22 cellular contexts compared by ENCODE assay signal in the genomic region with DNA sequence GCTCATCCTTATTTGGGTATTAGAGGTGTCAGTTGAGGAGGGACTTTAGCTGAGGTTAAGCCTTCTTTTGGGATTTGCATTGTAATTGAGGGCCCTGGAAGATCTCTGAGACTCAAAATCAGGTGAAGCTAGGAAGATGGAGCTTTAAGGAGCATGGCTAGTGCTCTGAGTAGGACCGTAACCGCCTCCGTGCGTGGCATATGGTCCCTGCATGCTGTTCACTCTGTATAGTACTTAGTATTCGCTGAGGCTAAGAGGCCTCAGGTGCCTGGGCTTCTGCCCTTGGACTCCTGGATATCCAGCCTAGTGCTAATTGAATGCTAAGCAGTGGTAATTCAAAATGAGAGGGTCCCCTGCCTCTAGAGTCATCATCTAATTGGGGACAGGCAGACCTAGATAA. TPM values are rescaled to one million over a fixed set of nuclear protein-coding genes. Genes with fewer than 3 reads are reported as not detected.
DNase-seq lines count a peak whose midpoint lies in the region; ATAC-seq, FAIRE-seq and TF ChIP-seq lines count a peak whose summit lies in the region.
"Had no signal": no experiment of that assay in that cellular context is flagged by ENCODE, and none has a peak within 500 bp of the region (broad histone marks: within the 10 kb centered on the region; RNA-seq: fewer than 3 reads in every experiment).

No MANE protein-coding gene starts in this region.

- TF ChIP-seq RAD21 in K562 (CRISPR knock-in tag; conservative IDR thresholded peaks at IDR 0.05 in 1 of 2, IDR thresholded peaks at IDR 0.05 in 1 of 2), result no peak

- no peak overlapping the region for H2AK5ac ChIP-seq in trophoblast cell (ENCODE audit: low read length)

- H3K36me3 ChIP-seq in K562 (ENCODE audit: control insufficient read depth, insufficient read depth, low read length) (peaks cover 80% of the 10 kb centered on the region), trophoblast cell (ENCODE audit: control insufficient read depth in 1 of 2, insufficient read depth in 2 of 2, low read length in 2 of 2) (peaks cover 15 to 36% of the 10 kb centered on the region in 2 experiments)

- H3K27me3 Mint-ChIP-seq in endothelial cell (ENCODE audit: unreplicated experiment), result no peaks in the 10 kb centered on the region
- H3K27me3 Mint-ChIP-seq: B cell had no signal

- no peak overlapping the region for H3K27ac Mint-ChIP-seq in endothelial cell (ENCODE audit: unreplicated experiment)
- H3K27ac Mint-ChIP-seq: B cell had no signal

- no peak overlapping the region for H3K9ac ChIP-seq in K562 (ENCODE audit: insufficient read depth in 1 of 2, low read depth in 2 of 2, low read length in 2 of 2)
- H3K9ac ChIP-seq in trophoblast cell (ENCODE audit: low read length), result no peak overlapping the region

- H3K79me2 ChIP-seq in K562 (ENCODE audit: control insufficient read depth, insufficient read depth, low read length) (no peaks in the 10 kb centered on the region), trophoblast cell (ENCODE audit: control insufficient read depth, insufficient read depth, low read length, poor library complexity) (no peaks in the 10 kb centered on the region)

- peak; percentile 18 for DNase-seq in G401 (ENCODE audit: low spot score)
- peak; percentile 99 for DNase-seq in NCI-H82 (lab: John Stamatoyannopoulos, UW)
- DNase-seq in K562 (ENCODE audit: extremely low read depth in 1 of 4, low spot score in 3 of 4), result no peak
- no peak for DNase-seq in trophoblast cell
- DNase-seq in endothelial cell (ENCODE audit: low spot score), result no peak
- no peak for DNase-seq in nucleus accumbens (lab: John Stamatoyannopoulos, UW)
- DNase-seq: DMS79 treated with DMSO at 0.1 percent for 48 hours, KG1, NCI-H1092, NCI-H1436, NCI-H187 treated with DMSO at 0.1 percent for 48 hours, NCI-H510A, PC-3, RPMI8226, SHP77 had no signal

- in situ Hi-C loops in G401 (cut with HindIII; ENCODE audit: low sequenced_read_pairs) (no loop called here), K562 (cut with MboI) (no loop called here)

- 96% methylated on average over 5 of the region's 5 CpGs for WGBS in K562 (ENCODE audit: insufficient coverage, low coverage, missing lambda C conversion rate)
- no CpG with 5 or more reads among the region's 5 CpGs for WGBS in trophoblast cell (ENCODE audit: extremely low coverage, insufficient coverage, insufficient read length)

- no peak overlapping the region for H2BK120ac ChIP-seq in trophoblast cell (ENCODE audit: insufficient read depth, low read length, poor library complexity)

- no peak overlapping the region for H3K14ac ChIP-seq in trophoblast cell (ENCODE audit: low read length)

- no peaks in the 10 kb centered on the region for H3K4me1 Mint-ChIP-seq in endothelial cell (ENCODE audit: unreplicated experiment)
- H3K4me1 Mint-ChIP-seq: B cell had no signal

- peak overlapping the region; percentile 73 for H3K23ac ChIP-seq in trophoblast cell (ENCODE audit: low read length)

- intact Hi-C loops in K562 (cut with micrococcal nuclease), result no loop called here

- no peak overlapping the region for H4K8ac ChIP-seq in trophoblast cell (ENCODE audit: low read depth, low read length)

- no peaks in the 10 kb centered on the region for H3K9me1 ChIP-seq in K562 (ENCODE audit: control insufficient read depth, insufficient read depth, low read length)

- no peaks in the 10 kb centered on the region for H3K79me1 ChIP-seq in trophoblast cell (ENCODE audit: low read length)

- H4K91ac ChIP-seq in trophoblast cell (ENCODE audit: low read depth, low read length), result no peak overlapping the region

- no peak for TF ChIP-seq CTCF in K562 (IDR thresholded peaks at IDR 0.05 in 2 of 3, conservative IDR thresholded peaks at IDR 0.05 in 1 of 3; ENCODE audit: insufficient read depth in 2 of 3, low read depth in 1 of 3, low read length in 3 of 3)
- no peak for TF ChIP-seq CTCF in endothelial cell (IDR thresholded peaks at IDR 0.05; ENCODE audit: unreplicated experiment)

- H3K36me3 Mint-ChIP-seq in endothelial cell (ENCODE audit: low read depth, unreplicated experiment), result peaks cover 25% of the 10 kb centered on the region

- TF ChIP-seq EP300 in K562 (IDR thresholded peaks at IDR 0.05; ENCODE audit: low read length), result no peak

- H3K4me3 ChIP-seq in K562 (no peak overlapping the region), trophoblast cell (ENCODE audit: low read depth, low read length) (no peak overlapping the region)
- H3K4me3 ChIP-seq: A549 had no signal

- H3K9me3 ChIP-seq in K562 (replicated peaks; ENCODE audit: control insufficient read depth, insufficient read depth, low read depth, low read length) (no peaks in the 10 kb centered on the region), trophoblast cell (ENCODE audit: insufficient read depth, low read depth, low read length) (peaks cover 1% of the 10 kb centered on the region)
- H3K9me3 ChIP-seq: A549 had no signal

- no peaks in the 10 kb centered on the region for H4K20me1 ChIP-seq in K562 (replicated peaks; ENCODE audit: control insufficient read depth, insufficient read depth, low read length)

- no peak for FAIRE-seq in K562 (lab: Jason Lieb, UNC)
- FAIRE-seq: A549, GM12891, H1 had no signal

- no peaks in the 10 kb centered on the region for H3K9me3 Mint-ChIP-seq in endothelial cell (ENCODE audit: unreplicated experiment)
- H3K9me3 Mint-ChIP-seq: CD14-positive monocyte had no signal

- POLR2A ChIA-PET in K562 (lab: Yijun Ruan, JAX), result interaction anchor here (0.7 to 2.6 kb wide), 3 partner anchors 13 to 250 kb away, joined by 3 to 8 read pairs (median 3); no protein-coding TSS in a partner anchor

- H2BK5ac ChIP-seq in trophoblast cell (ENCODE audit: low read depth, low read length, poor library complexity), result no peak overlapping the region

- no peak overlapping the region for H3K27ac ChIP-seq in K562 (ENCODE audit: extremely low read depth, low read depth, low read length)
- H3K27ac ChIP-seq in trophoblast cell (ENCODE audit: low read depth, low read length), result no peak overlapping the region
- H3K27ac ChIP-seq: A549, HL-60 had no signal

- H3K4me1 ChIP-seq in K562 (replicated peaks in 1 of 2; ENCODE audit: control insufficient read depth in 2 of 2, insufficient read depth in 2 of 2, low read length in 2 of 2), result no peaks in the 10 kb centered on the region
- no peaks in the 10 kb centered on the region for H3K4me1 ChIP-seq in trophoblast cell (ENCODE audit: control insufficient read depth in 1 of 2, insufficient read depth in 2 of 2, low read length in 2 of 2)
- H3K4me1 ChIP-seq: A549 had no signal

- H3K27me3 ChIP-seq in K562 (ENCODE audit: control insufficient read depth in 2 of 2, insufficient read depth in 2 of 2, low read length in 2 of 2) (no peaks in the 10 kb centered on the region), trophoblast cell (ENCODE audit: insufficient read depth, low read length) (no peaks in the 10 kb centered on the region)

- CTCF ChIA-PET in K562 (lab: Yijun Ruan, JAX; ENCODE audit: low intra/inter-chr PET ratio), result no interaction called here

- H3K4ac ChIP-seq in trophoblast cell (ENCODE audit: low read depth, low read length), result no peak overlapping the region

- no peak overlapping the region for H2BK12ac ChIP-seq in trophoblast cell (ENCODE audit: low read length)

- no peak overlapping the region for H3K18ac ChIP-seq in trophoblast cell (ENCODE audit: low read length)

- TF ChIP-seq POLR2A in K562 (conservative IDR thresholded peaks at IDR 0.05), result no peak

- no peak overlapping the region for H3K4me3 Mint-ChIP-seq in endothelial cell (ENCODE audit: unreplicated experiment)
- H3K4me3 Mint-ChIP-seq: B cell, CD14-positive monocyte had no signal

- H2AFZ ChIP-seq in K562 (ENCODE audit: low read depth, low read length), result no peak overlapping the region
- H2AFZ ChIP-seq in trophoblast cell (ENCODE audit: insufficient read depth, low read length, poor library complexity), result no peak overlapping the region

- no peak overlapping the region for H4K12ac ChIP-seq in trophoblast cell (ENCODE audit: low read depth, low read length)

- H3K4me2 ChIP-seq in K562 (ENCODE audit: insufficient read depth, low read length) (no peak overlapping the region), trophoblast cell (ENCODE audit: low read length) (no peak overlapping the region)
- H3K4me2 ChIP-seq: A549 had no signal

- BruUV-seq in K562 (replicated peaks; lab: Mats Ljungman, UMichigan), result TSS peak; percentile 24

- ATAC-seq in K562 (no peak), HG03378 (IDR thresholded peaks at IDR 0.05; ENCODE audit: unreplicated experiment) (no peak)
- ATAC-seq: A549, PC-3 had no signal

RNA-seq across cellular contexts. Expression of gene NSUN4, which starts 22.5 kb away (rescaled TPM):
- 14.6 and 20.9 TPM in 2 replicates for total RNA-seq in G401 (2014; rRNA removed; shearing (Covaris generic))
- 126 and 174 TPM in 2 replicates for total RNA-seq in K562 (2011; cell fraction: chromatin; rRNA removed; ENCODE audit: low replicate concordance)
- 97.2 and 98.2 TPM in 2 replicates for total RNA-seq in K562 (2011; cell fraction: nucleolus; rRNA removed)
- total RNA-seq in K562 (2011; cell fraction: nucleoplasm; rRNA removed), result 106 and 123 TPM in 2 replicates
- total RNA-seq in K562 (2014; rRNA removed) (33.4 and 37.0 TPM in 2 replicates), K562 (2014; rRNA removed; fragmentation: Illumina TruSeq; extraction: Trizol) (34.1 and 39.0 TPM in 2 replicates), K562 (2015; rRNA removed; fragmentation: Illumina TruSeq; extraction: Trizol) (33.8 and 34.2 TPM in 2 replicates), K562 (2021) (43.3 and 44.4 TPM in 2 replicates), endothelial cell (ENCODE audit: unreplicated experiment) (27.8 TPM)
- polyA plus RNA-seq in K562 (2011; rRNA removed) (60.2 and 65.6 TPM in 2 replicates), K562 (2014; fragmentation: Illumina TruSeq; extraction: Trizol) (47.8 and 47.9 TPM in 2 replicates), K562 (2014; fragmentation: Nextera tagmentation; extraction: Ambion mirVana) (10 to 100 TPM; 47.3 to 54.9 TPM), K562 (2014; rRNA removed) (43.5 and 46.3 TPM in 2 replicates)
- polyA plus RNA-seq in K562 (2011; cell fraction: cytosol; rRNA removed), result 53.3 and 69.6 TPM in 2 replicates
- 43.8 and 46.3 TPM in 2 replicates for polyA plus RNA-seq in K562 (2011; cell fraction: nucleus; rRNA removed)
- 37.5 and 42.1 TPM in 2 replicates for polyA plus RNA-seq in K562 (2012)
- polyA minus RNA-seq in K562 (2011; rRNA and poly(A)+ RNA removed), result 113 and 133 TPM in 2 replicates
- polyA minus RNA-seq in K562 (2011; cell fraction: cytosol; rRNA and poly(A)+ RNA removed), result 44.5 and 46.0 TPM in 2 replicates
- 24.6 and 44.7 TPM in 2 replicates for polyA minus RNA-seq in K562 (2011; cell fraction: nucleus; rRNA and poly(A)+ RNA removed)
- 13.0 and 13.8 TPM in 2 replicates for polyA plus RNA-seq in trophoblast cell (2013)

RNA-seq across cellular contexts. Expression of gene FAAH, which starts 31.0 kb away (rescaled TPM):
- 0.43 TPM in 1 of 2 replicates, not detected in the other for total RNA-seq in G401 (2014; rRNA removed; shearing (Covaris generic))
- total RNA-seq in K562 (2011; cell fraction: chromatin; rRNA removed; ENCODE audit: low replicate concordance), result 2.2 and 5.8 TPM in 2 replicates
- 5.3 and 5.8 TPM in 2 replicates for total RNA-seq in K562 (2011; cell fraction: nucleolus; rRNA removed)
- total RNA-seq in K562 (2011; cell fraction: nucleoplasm; rRNA removed), result 3.4 and 3.7 TPM in 2 replicates
- total RNA-seq in K562 (2014; rRNA removed) (0.32 and 0.33 TPM in 2 replicates), K562 (2014; rRNA removed; fragmentation: Illumina TruSeq; extraction: Trizol) (0.25 and 0.32 TPM in 2 replicates), K562 (2015; rRNA removed; fragmentation: Illumina TruSeq; extraction: Trizol) (0.23 and 0.36 TPM in 2 replicates), K562 (2021) (0.71 and 0.81 TPM in 2 replicates), endothelial cell (ENCODE audit: unreplicated experiment) (2.7 TPM)
- polyA plus RNA-seq in K562 (2011; rRNA removed) (0.29 and 1.6 TPM in 2 replicates), K562 (2014; fragmentation: Illumina TruSeq; extraction: Trizol) (0.17 and 0.52 TPM in 2 replicates), K562 (2014; fragmentation: Nextera tagmentation; extraction: Ambion mirVana) (under 1 TPM; 0.06 TPM), K562 (2014; rRNA removed) (0.13 and 1.1 TPM in 2 replicates)
- 0.46 and 1.1 TPM in 2 replicates for polyA plus RNA-seq in K562 (2011; cell fraction: cytosol; rRNA removed)
- 5.6 and 13.1 TPM in 2 replicates for polyA plus RNA-seq in K562 (2011; cell fraction: nucleus; rRNA removed)
- 0.79 and 3.1 TPM in 2 replicates for polyA plus RNA-seq in K562 (2012)
- polyA minus RNA-seq in K562 (2011; rRNA and poly(A)+ RNA removed), result 0.70 and 0.93 TPM in 2 replicates
- not detected in 2 replicates for polyA minus RNA-seq in K562 (2011; cell fraction: cytosol; rRNA and poly(A)+ RNA removed)
- polyA minus RNA-seq in K562 (2011; cell fraction: nucleus; rRNA and poly(A)+ RNA removed), result 1.2 and 5.1 TPM in 2 replicates
- polyA plus RNA-seq in trophoblast cell (2013), result 2.6 and 2.7 TPM in 2 replicates

RNA-seq across cellular contexts. Expression of gene UQCRH, which starts 59.6 kb away (rescaled TPM):
- total RNA-seq in G401 (2014; rRNA removed; shearing (Covaris generic)), result 782 and 965 TPM in 2 replicates
- 185 and 351 TPM in 2 replicates for total RNA-seq in K562 (2011; cell fraction: chromatin; rRNA removed; ENCODE audit: low replicate concordance)
- 205 and 247 TPM in 2 replicates for total RNA-seq in K562 (2011; cell fraction: nucleolus; rRNA removed)
- total RNA-seq in K562 (2011; cell fraction: nucleoplasm; rRNA removed), result 458 and 624 TPM in 2 replicates
- total RNA-seq in K562 (2014; rRNA removed) (2,410 and 3,306 TPM in 2 replicates), K562 (2014; rRNA removed; fragmentation: Illumina TruSeq; extraction: Trizol) (2,696 and 2,943 TPM in 2 replicates), K562 (2015; rRNA removed; fragmentation: Illumina TruSeq; extraction: Trizol) (1,782 and 1,893 TPM in 2 replicates), K562 (2021) (1,267 and 1,360 TPM in 2 replicates), endothelial cell (ENCODE audit: unreplicated experiment) (317 TPM)
- polyA plus RNA-seq in K562 (2011; rRNA removed) (2,284 and 2,713 TPM in 2 replicates), K562 (2014; fragmentation: Illumina TruSeq; extraction: Trizol) (1,923 and 1,965 TPM in 2 replicates), K562 (2014; fragmentation: Nextera tagmentation; extraction: Ambion mirVana) (1,000 to 10,000 TPM; 4,348 to 5,184 TPM), K562 (2014; rRNA removed) (1,877 and 2,534 TPM in 2 replicates)
- polyA plus RNA-seq in K562 (2011; cell fraction: cytosol; rRNA removed), result 724 and 2,858 TPM in 2 replicates
- 272 and 676 TPM in 2 replicates for polyA plus RNA-seq in K562 (2011; cell fraction: nucleus; rRNA removed)
- polyA plus RNA-seq in K562 (2012), result 1,181 and 2,353 TPM in 2 replicates
- 762 and 899 TPM in 2 replicates for polyA minus RNA-seq in K562 (2011; rRNA and poly(A)+ RNA removed)
- 241 and 256 TPM in 2 replicates for polyA minus RNA-seq in K562 (2011; cell fraction: cytosol; rRNA and poly(A)+ RNA removed)
- 65.4 and 198 TPM in 2 replicates for polyA minus RNA-seq in K562 (2011; cell fraction: nucleus; rRNA and poly(A)+ RNA removed)
- polyA plus RNA-seq in trophoblast cell (2013), result 434 and 442 TPM in 2 replicates

RNA-seq across cellular contexts. Expression of gene LRRC41, which starts 59.7 kb away (rescaled TPM):
- total RNA-seq in G401 (2014; rRNA removed; shearing (Covaris generic)), result 99.1 and 119 TPM in 2 replicates
- total RNA-seq in K562 (2011; cell fraction: chromatin; rRNA removed; ENCODE audit: low replicate concordance), result 66.5 and 77.9 TPM in 2 replicates
- total RNA-seq in K562 (2011; cell fraction: nucleolus; rRNA removed), result 55.3 and 56.5 TPM in 2 replicates
- 56.4 and 78.1 TPM in 2 replicates for total RNA-seq in K562 (2011; cell fraction: nucleoplasm; rRNA removed)
- 49.0 and 61.0 TPM in 2 replicates for total RNA-seq in K562 (2014; rRNA removed)
- total RNA-seq in K562 (2014; rRNA removed; fragmentation: Illumina TruSeq; extraction: Trizol), result 27.2 and 30.7 TPM in 2 replicates
- 47.1 and 49.7 TPM in 2 replicates for total RNA-seq in K562 (2015; rRNA removed; fragmentation: Illumina TruSeq; extraction: Trizol)
- total RNA-seq in K562 (2021), result 64.3 and 64.7 TPM in 2 replicates
- polyA plus RNA-seq in K562 (2011; rRNA removed), result 39.6 and 70.2 TPM in 2 replicates
- polyA plus RNA-seq in K562 (2011; cell fraction: cytosol; rRNA removed), result 74.3 and 85.0 TPM in 2 replicates
- polyA plus RNA-seq in K562 (2011; cell fraction: nucleus; rRNA removed), result 66.4 and 77.5 TPM in 2 replicates
- 36.7 and 72.3 TPM in 2 replicates for polyA plus RNA-seq in K562 (2012)
- 52.3 and 56.7 TPM in 2 replicates for polyA plus RNA-seq in K562 (2014; fragmentation: Illumina TruSeq; extraction: Trizol)
- polyA plus RNA-seq in K562 (2014; fragmentation: Nextera tagmentation; extraction: Ambion mirVana), result 10 to 100 TPM; 10.5 to 11.7 TPM
- 44.2 and 50.0 TPM in 2 replicates for polyA plus RNA-seq in K562 (2014; rRNA removed)
- polyA minus RNA-seq in K562 (2011; rRNA and poly(A)+ RNA removed), result 37.4 and 44.6 TPM in 2 replicates
- polyA minus RNA-seq in K562 (2011; cell fraction: cytosol; rRNA and poly(A)+ RNA removed), result 44.1 and 45.1 TPM in 2 replicates
- polyA minus RNA-seq in K562 (2011; cell fraction: nucleus; rRNA and poly(A)+ RNA removed), result 33.0 and 46.3 TPM in 2 replicates
- polyA plus RNA-seq in trophoblast cell (2013), result 43.6 and 44.3 TPM in 2 replicates
- total RNA-seq in endothelial cell (ENCODE audit: unreplicated experiment), result 73.5 TPM

Comparison
In these comparisons a context has a peak if more than half of its experiments do, and no peak if none do; other contexts are left out.
1. DNase-seq: peak in G401 (single experiment) and NCI-H82 (single experiment); none in K562 (0 of 4), trophoblast cell (0 of 2), endothelial cell (single experiment) and nucleus accumbens (0 of 56).